In the genomic region with DNA sequence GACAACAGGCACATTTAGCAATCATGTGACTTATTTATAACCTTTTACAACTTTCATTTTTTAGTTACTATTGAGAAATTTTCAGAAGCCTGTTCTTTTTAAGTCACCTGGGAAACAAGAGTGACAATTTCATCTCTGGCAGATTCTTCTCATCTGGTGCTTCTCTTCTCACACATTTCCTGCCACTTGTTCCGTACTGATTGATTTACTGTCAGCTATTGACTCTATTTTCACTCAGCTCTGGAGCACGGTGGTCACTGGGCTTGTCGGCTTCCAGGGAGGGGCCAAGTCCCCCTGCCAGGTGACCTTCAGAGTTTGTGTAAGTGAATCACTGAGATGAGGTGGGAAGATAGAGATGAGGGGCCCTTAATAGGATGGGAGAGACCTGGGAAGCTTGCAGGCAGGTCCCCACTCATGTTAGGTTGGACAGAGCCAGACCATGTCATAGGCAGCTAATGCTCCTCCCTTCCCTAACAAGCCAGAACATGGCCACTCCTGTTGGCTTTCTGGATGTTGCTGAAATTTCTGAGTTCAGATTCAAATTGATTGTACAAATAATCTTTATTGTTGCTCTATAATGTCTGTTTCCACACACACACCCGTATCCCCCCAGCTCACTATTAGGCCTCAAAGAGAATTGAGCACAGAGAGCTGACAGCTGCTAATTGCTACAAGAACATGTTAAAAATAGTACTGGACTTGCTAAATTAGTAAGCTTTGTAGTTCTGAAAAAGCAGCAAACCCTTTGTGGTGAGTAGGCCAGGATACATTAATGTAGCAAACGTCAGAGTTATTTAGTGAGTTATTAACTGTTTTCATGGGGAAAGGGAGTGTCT, we compare ENCODE assay signal across 11 cellular contexts. TPM values are rescaled to one million over a fixed set of nuclear protein-coding genes. Genes with fewer than 3 reads are reported as not detected.
DNase-seq lines count a peak whose midpoint lies in the region; ATAC-seq and TF ChIP-seq lines count a peak whose summit lies in the region.
"Had no signal": no experiment of that assay in that cellular context is flagged by ENCODE, and none has a peak within 500 bp of the region (broad histone marks: within the 10 kb centered on the region; RNA-seq: fewer than 3 reads in every experiment).

No MANE protein-coding gene starts in this region.

- H3K9me3 ChIP-seq in cardiac muscle cell (ENCODE audit: low read depth): peaks cover 8% of the 10 kb centered on the region
- no peaks in the 10 kb centered on the region for H3K9me3 ChIP-seq in right cardiac atrium (ENCODE audit: control insufficient read depth, low read length)
- H3K9me3 ChIP-seq in BE2C: no peaks in the 10 kb centered on the region
- H3K9me3 ChIP-seq in right lobe of liver: no peaks in the 10 kb centered on the region

- H3K4me1 ChIP-seq in cardiac muscle cell (ENCODE audit: low read depth) (peaks cover 12% of the 10 kb centered on the region), right cardiac atrium (ENCODE audit: control insufficient read depth, insufficient read depth, low read length) (peaks cover 5% of the 10 kb centered on the region), BE2C (no peaks in the 10 kb centered on the region), right lobe of liver (no peaks in the 10 kb centered on the region)

- DNase-seq in cardiac muscle cell (ENCODE audit: low read depth in 1 of 2, low spot score in 1 of 2) (peak in 1 of 2 donors; percentile 31), right cardiac atrium (no peak), BE2C (no peak), RWPE1 (ENCODE audit: low spot score) (no peak), DMS79 treated with DMSO at 0.1 percent for 48 hours (lab: John Stamatoyannopoulos, UW) (no peak), right lobe of liver (no peak)
- DNase-seq: activated naive CD4-positive, alpha-beta T cell treated with anti-CD3 and anti-CD28 coated beads, Interleukin-2, amount 50 U/mL, for 16 hours; NCI-H1930; stimulated activated CD4-positive, alpha-beta T cell treated with anti-CD3 and anti-CD28 coated beads, Interleukin-2, amount 100 ng/mL, for 24 hours had no signal

- no peaks in the 10 kb centered on the region for H3K36me3 ChIP-seq in cardiac muscle cell
- H3K36me3 ChIP-seq in BE2C: no peaks in the 10 kb centered on the region
- no peaks in the 10 kb centered on the region for H3K36me3 ChIP-seq in right lobe of liver

- H3K4me3 ChIP-seq in cardiac muscle cell: no peak overlapping the region
- H3K4me3 ChIP-seq in right cardiac atrium (ENCODE audit: low read length): no peak overlapping the region
- no peak overlapping the region for H3K4me3 ChIP-seq in BE2C (ENCODE audit: low read depth, low read length)
- H3K4me3 ChIP-seq in right lobe of liver: no peak overlapping the region

- POLR2A ChIA-PET in RWPE1 (lab: Yijun Ruan, JAX; ENCODE audit: low non-redundant PET): interaction anchor here (0.6 kb wide), 1 partner anchor 175 kb away, joined by 10 read pairs; no protein-coding TSS in a partner anchor

- ATAC-seq in right cardiac atrium: no peak
- peak; percentile 85 for ATAC-seq in HG02678 (IDR thresholded peaks at IDR 0.05; ENCODE audit: unreplicated experiment)
- peak; percentile 74 for ATAC-seq in HG03575 (IDR thresholded peaks at IDR 0.05; ENCODE audit: extremely low read depth, insufficient number of reproducible peaks, low FRiP score, unreplicated experiment)
- no peak for ATAC-seq in right lobe of liver

- WGBS in right cardiac atrium: 66% methylated on average over 5 of the region's 5 CpGs
- 52% methylated on average over 5 of the region's 5 CpGs for WGBS in right lobe of liver (ENCODE audit: insufficient coverage, low coverage, low lambda C conversion rate, missing lambda C conversion rate)

- TF ChIP-seq POLR2A in right lobe of liver (IDR thresholded peaks at IDR 0.05): no peak

- H3K27me3 ChIP-seq in cardiac muscle cell (no peaks in the 10 kb centered on the region), right cardiac atrium (ENCODE audit: control insufficient read depth, insufficient read depth) (no peaks in the 10 kb centered on the region), BE2C (no peaks in the 10 kb centered on the region; the same call in 1 of the 2 replicates), right lobe of liver (no peaks in the 10 kb centered on the region)

- intact Hi-C loops in right cardiac atrium (cut with DNase I) (no loop called here), right lobe of liver (cut with DNase I) (no loop called here)

- H3K27ac ChIP-seq in cardiac muscle cell (peak overlapping the region; percentile 32), right cardiac atrium (ENCODE audit: low read length) (no peak overlapping the region), RWPE1 (no peak overlapping the region), right lobe of liver (no peak overlapping the region)

- TF ChIP-seq CTCF in cardiac muscle cell (IDR thresholded peaks at IDR 0.05; ENCODE audit: low read depth, low read length): no peak
- no peak for TF ChIP-seq CTCF in BE2C (IDR thresholded peaks at IDR 0.05; ENCODE audit: low read depth, low read length)
- no peak for TF ChIP-seq CTCF in RWPE1 (conservative IDR thresholded peaks at IDR 0.05; ENCODE audit: low read depth)
- no peak for TF ChIP-seq CTCF in right lobe of liver (IDR thresholded peaks at IDR 0.05)

- CTCF ChIA-PET in RWPE1 (lab: Yijun Ruan, JAX): interaction anchor here (0.7 kb wide), 1 partner anchor 60 kb away, joined by 3 read pairs; no protein-coding TSS in a partner anchor

RNA-seq across cellular contexts. Expression of a gene that starts 13.3 kb away (rescaled TPM):
- total RNA-seq in cardiac muscle cell (82.4 and 89.3 TPM in 2 replicates), right cardiac atrium (10 to 100 TPM; 61.0 to 74.8 (median 66.8) TPM), right lobe of liver (10 to 100 TPM; 20.6 to 24.8 (median 21.3) TPM)
- polyA plus RNA-seq in cardiac muscle cell (50.7 and 58.6 TPM in 2 replicates), right cardiac atrium (51.0 TPM)
- 2.5 TPM for polyA plus RNA-seq in BE2C (2012; ENCODE audit: insufficient read depth, insufficient read length, low read depth)

Comparison
In these comparisons a context has a peak if more than half of its experiments do, and no peak if none do; other contexts are left out.
1. ATAC-seq: peak in HG02678 (single experiment) and HG03575 (single experiment); none in right cardiac atrium (0 of 2) and right lobe of liver (0 of 4).